In the genomic region with DNA sequence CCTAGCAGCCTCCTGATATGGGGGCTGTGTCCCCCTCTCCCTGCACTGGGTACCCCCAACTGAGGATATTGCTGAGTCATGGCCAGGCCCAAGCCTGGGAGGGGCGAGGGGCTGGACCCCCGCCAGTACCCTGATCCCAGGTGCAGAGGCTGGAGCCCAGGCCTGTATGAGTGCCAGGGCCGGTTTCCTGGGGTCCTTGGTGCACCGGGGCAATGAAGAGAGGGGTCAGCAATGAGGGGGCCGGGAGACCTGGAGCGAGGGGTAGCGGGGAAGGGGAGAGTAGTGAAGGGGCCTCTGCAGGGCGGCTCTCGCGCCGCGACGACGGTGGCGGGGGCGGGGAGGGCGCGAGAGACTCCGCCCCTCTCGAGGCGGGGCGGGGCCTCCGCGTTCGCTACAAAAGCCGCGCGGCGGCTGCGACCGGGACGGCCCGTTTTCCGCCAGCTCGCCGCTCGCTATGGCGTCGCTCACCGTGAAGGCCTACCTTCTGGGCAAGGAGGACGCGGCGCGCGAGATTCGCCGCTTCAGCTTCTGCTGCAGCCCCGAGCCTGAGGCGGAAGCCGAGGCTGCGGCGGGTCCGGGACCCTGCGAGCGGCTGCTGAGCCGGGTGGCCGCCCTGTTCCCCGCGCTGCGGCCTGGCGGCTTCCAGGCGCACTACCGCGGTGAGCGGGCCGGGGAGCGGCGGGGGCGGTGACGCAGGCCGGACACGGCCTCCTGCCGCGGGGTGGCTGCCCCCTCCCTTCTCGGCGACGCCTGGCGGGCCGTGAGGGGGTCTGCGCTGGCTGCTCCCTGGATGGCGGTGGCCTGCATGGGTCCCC, we compare ENCODE assay signal across 8 cellular contexts. TPM values are rescaled to one million over a fixed set of nuclear protein-coding genes. Genes with fewer than 3 reads are reported as not detected.
DNase-seq lines count a peak whose midpoint lies in the region; ATAC-seq and TF ChIP-seq lines count a peak whose summit lies in the region.

A gene (plus strand): TSS at position 423 of the 815 bp plus-strand sequence. CDS start 32 bp downstream, at position 455.

- CTCF ChIA-PET in activated CD8-positive, alpha-beta T cell treated with anti-CD3 and anti-CD28 coated beads, Interleukin-2, amount 10 ng/mL, durations not matched to agents 7 days and 5 days (lab: Charles Lee) = interaction anchor here (0.7 to 3.0 kb wide), 3 partner anchors 19 to 57 kb away, joined by 3 to 18 read pairs (median 13); a partner anchor contains a TSS

- H3K27ac Mint-ChIP-seq in activated CD8-positive, alpha-beta T cell treated with anti-CD3 and anti-CD28 coated beads, Interleukin-2, amount 10 ng/mL, durations not matched to agents 7 days and 5 days = peak within 1 kb of the TSS; percentile 97

- H3K36me3 ChIP-seq in lung (ENCODE audit: control insufficient read depth in 2 of 2, insufficient read depth in 2 of 2, low read length in 2 of 2) = peaks cover 9 to 35% of the 10 kb centered on the region in 2 donors

- DNase-seq in AG09319 (ENCODE audit: extremely low read depth, low read depth) = peak; percentile 62
- peak; percentile 90 for DNase-seq in NCI-H69 (lab: John Stamatoyannopoulos, UW)
- DNase-seq in activated CD8-positive, alpha-beta T cell treated with anti-CD3 and anti-CD28 coated beads, Interleukin-2, amount 10 ng/mL, durations not matched to agents 7 days and 5 days = peak; percentile 80
- peak; percentile 71 for DNase-seq in effector CD8-positive, alpha-beta T cell (lab: John Stamatoyannopoulos, UW)
- DNase-seq in lung (ENCODE audit: low spot score) = peak; percentile 83
- peak; percentile 49 to 78 (median 69) for DNase-seq in stimulated activated CD4-positive, alpha-beta T cell treated with anti-CD3 and anti-CD28 coated beads, TNF-alpha, amount 100 ng/mL, for 24 hours (ENCODE audit: low read depth in 3 of 3)

- H3K9me3 ChIP-seq in lung (ENCODE audit: control insufficient read depth in 2 of 2, insufficient read depth in 1 of 2, low read length in 1 of 2) = no peaks in the 10 kb centered on the region

- peak within 1 kb of the TSS; percentile 95 for H3K4me3 ChIP-seq in lung

- no peaks in the 10 kb centered on the region for H3K27me3 Mint-ChIP-seq in activated CD8-positive, alpha-beta T cell treated with anti-CD3 and anti-CD28 coated beads, Interleukin-2, amount 10 ng/mL, durations not matched to agents 7 days and 5 days (ENCODE audit: low read depth)

- peaks cover 5 to 45% of the 10 kb centered on the region in 2 donors for H3K4me1 ChIP-seq in lung (ENCODE audit: control insufficient read depth in 2 of 2, insufficient read depth in 2 of 2, low read length in 2 of 2)

- H3K27me3 ChIP-seq in lung (ENCODE audit: control insufficient read depth, insufficient read depth) = no peaks in the 10 kb centered on the region

- peaks cover 40% of the 10 kb centered on the region for H3K36me3 Mint-ChIP-seq in activated CD8-positive, alpha-beta T cell treated with anti-CD3 and anti-CD28 coated beads, Interleukin-2, amount 10 ng/mL, durations not matched to agents 7 days and 5 days (ENCODE audit: low read depth)

- 0 to 1% methylated on average over 43 to 81 of the region's 81 CpGs for WGBS in lung, 2 donors

- H3K4me1 Mint-ChIP-seq in activated CD8-positive, alpha-beta T cell treated with anti-CD3 and anti-CD28 coated beads, Interleukin-2, amount 10 ng/mL, durations not matched to agents 7 days and 5 days (ENCODE audit: low read depth) = peaks cover 57% of the 10 kb centered on the region

- POLR2A ChIA-PET in activated CD8-positive, alpha-beta T cell treated with anti-CD3 and anti-CD28 coated beads, Interleukin-2, amount 10 ng/mL, durations not matched to agents 7 days and 5 days (lab: Charles Lee) = interaction anchor here (0.6 to 3.6 kb wide), 13 partner anchors 9 to 198 kb away, joined by 3 to 29 read pairs (median 6); a partner anchor contains a TSS

- H3K27ac ChIP-seq in lung (ENCODE audit: low read depth in 1 of 2, low read length in 1 of 2) = peak within 1 kb of the TSS; percentile 95 to 96

- TF ChIP-seq CTCF in AG09319 (IDR thresholded peaks at IDR 0.05; ENCODE audit: low read depth, low read length) = no peak
- TF ChIP-seq CTCF in lung (IDR thresholded peaks at IDR 0.05; ENCODE audit: control extremely low read depth, extremely low read depth) = no peak

- no peaks in the 10 kb centered on the region for H3K9me3 Mint-ChIP-seq in activated CD8-positive, alpha-beta T cell treated with anti-CD3 and anti-CD28 coated beads, Interleukin-2, amount 10 ng/mL, durations not matched to agents 7 days and 5 days (ENCODE audit: insufficient read depth)

- peak within 1 kb of the TSS; percentile 91 for H3K4me3 Mint-ChIP-seq in activated CD8-positive, alpha-beta T cell treated with anti-CD3 and anti-CD28 coated beads, Interleukin-2, amount 10 ng/mL, durations not matched to agents 7 days and 5 days

- ATAC-seq in GM18870 (IDR thresholded peaks at IDR 0.05; ENCODE audit: unreplicated experiment) (peak; percentile 26), HG03103 (IDR thresholded peaks at IDR 0.05; ENCODE audit: low read depth, unreplicated experiment) (peak; percentile 37), lung (ENCODE audit: insufficient read depth, low FRiP score) (peak; percentile 71)
- peak; percentile 52 for ATAC-seq in activated CD8-positive, alpha-beta T cell treated with anti-CD3 and anti-CD28 coated beads, Interleukin-2, amount 10 ng/mL, durations not matched to agents 7 days and 5 days

RNA-seq across cellular contexts. Expression of the gene that starts here (rescaled TPM):
- total RNA-seq in activated CD8-positive, alpha-beta T cell treated with anti-CD3 and anti-CD28 coated beads, Interleukin-2, amount 10 ng/mL, durations not matched to agents 7 days and 5 days = 100 to 1,000 TPM in 1 of 2 experiments, 10 to 100 TPM in 1; 100.0 to 102 TPM
- 100 to 1,000 TPM; 350 to 568 TPM for total RNA-seq in lung
- 100 to 1,000 TPM; 298 to 394 TPM for polyA plus RNA-seq in lung

Comparison
In these comparisons a context has a peak if more than half of its experiments do, and no peak if none do; other contexts are left out.
1. Peak in every context shown above with its lines: DNase-seq, ATAC-seq, H3K4me3 ChIP-seq and H3K27ac ChIP-seq.